Comparison of ENCODE assay signal across 1 cellular context in the genomic region with DNA sequence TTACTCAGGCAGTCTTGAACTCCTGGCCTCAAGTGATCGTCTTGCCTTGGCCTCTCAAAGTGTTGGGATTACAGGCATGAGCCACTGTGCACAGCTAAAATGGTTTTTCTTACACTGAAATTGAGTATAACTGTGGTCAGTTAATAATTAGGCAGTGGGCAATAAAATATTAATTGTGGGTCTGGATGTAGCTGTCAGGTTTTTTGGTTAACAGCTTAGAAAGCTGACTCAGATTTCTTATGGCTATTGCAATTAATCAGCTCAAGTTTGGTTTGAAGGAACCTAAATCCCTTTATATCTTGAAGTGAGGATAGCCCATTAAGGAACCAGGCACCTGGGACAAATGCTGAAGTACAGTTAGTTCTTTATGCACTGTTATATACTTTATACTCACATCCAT.
TF ChIP-seq lines count a peak whose summit lies in the region.

No MANE protein-coding gene starts in this region.

TF ChIP-seq in GM12878, 131 proteins besides CTCF, POLR2A, EP300 and RAD21:
- no peak for TF ChIP-seq YY1 (IDR thresholded peaks at IDR 0.05; ENCODE audit: low read depth, low read length)
- TF ChIP-seq NR2F1 (conservative IDR thresholded peaks at IDR 0.05) = 0 out of 2 replicates have a peak, but pooled peaks have one; percentile 14
